28 cellular contexts compared by ENCODE assay signal in genomic region chr17:41029633-41030245, GRCh38. TPM values are rescaled to one million over a fixed set of nuclear protein-coding genes. Genes with fewer than 3 reads are reported as not detected.
"Had no signal": no experiment of that assay in that cellular context is flagged by ENCODE, and none has a peak within 500 bp of the region (broad histone marks: within the 10 kb centered on the region; RNA-seq: fewer than 3 reads in every experiment).

A gene with protein sequence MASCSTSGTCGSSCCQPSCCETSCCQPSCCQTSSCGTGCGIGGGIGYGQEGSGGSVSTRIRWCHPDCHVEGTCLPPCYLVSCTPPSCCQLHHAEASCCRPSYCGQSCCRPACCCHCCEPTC (minus strand): TSS chr17:41030195. CDS start chr17:41030078, 117 bp downstream.

- DNase-seq: activated B cell treated with CpG ODN at 0.5 μM for 24 hours; activated CD4-positive, alpha-beta T cell treated with anti-CD3 and anti-CD28 coated beads for 1 hour; activated CD4-positive, alpha-beta T cell treated with anti-CD3 and anti-CD28 coated beads, Interleukin-2, amount 10 ng/mL, durations not matched to agents 24 days and 14 days; activated CD4-positive, alpha-beta T cell treated with anti-CD3 and anti-CD28 coated beads, Interleukin-2, amount 50 U/mL, for 48 hours; activated CD8-positive, alpha-beta memory T cell treated with anti-CD3 and anti-CD28 coated beads, Interleukin-2, amount 10 ng/mL, durations not matched to agents 7 days and 5 days; activated effector memory CD4-positive, alpha-beta T cell treated with Interleukin-2 at 50 U/mL for 16 hours; activated naive CD4-positive, alpha-beta T cell; activated T-cell treated with anti-CD3 and anti-CD28 coated beads, Interleukin-2, amount 50 U/mL, for 24 hours; aorta; caudate nucleus; KG1; NCI-H1048; NCI-H1417 treated with DMSO at 0.1 percent for 48 hours; NCI-H187; NCI-H2171 treated with DMSO at 0.1 percent for 48 hours; NCI-H345; NCI-H510A; NCI-H526 treated with DMSO at 0.1 percent for 48 hours; PC-9; SIG-M5; T-helper 17 cell; T-helper 9 cell had no signal

- ATAC-seq: activated CD8-positive, alpha-beta memory T cell treated with anti-CD3 and anti-CD28 coated beads, Interleukin-2, amount 10 ng/mL, durations not matched to agents 7 days and 5 days; T-helper 17 cell had no signal

- FAIRE-seq: TTC549 had no signal

RNA-seq across cellular contexts. Expression of the gene that starts here (rescaled TPM):
- total RNA-seq: activated B cell treated with CpG ODN at 0.5 μM for 24 hours; activated CD4-positive, alpha-beta T cell treated with anti-CD3 and anti-CD28 coated beads, Interleukin-2, amount 10 ng/mL, durations not matched to agents 24 days and 14 days; activated CD8-positive, alpha-beta memory T cell treated with anti-CD3 and anti-CD28 coated beads, Interleukin-2, amount 10 ng/mL, durations not matched to agents 7 days and 5 days; activated T-helper 1 cell treated with anti-CD3 and anti-CD28 coated beads, Interleukin-12 subunit alpha, Interleukin-12 subunit beta, Interleukin-2, Interleukin-4 antibody, amounts not matched to agents 30 ng/mL and 10 ng/mL and 1 ng/mL, durations not matched to agents 14 hours and 24 hours and 36 hours; aorta; breast epithelium; chondrocyte; LHCN-M2; M059J; PC-9; T-helper 17 cell had no signal
